In the genomic region with DNA sequence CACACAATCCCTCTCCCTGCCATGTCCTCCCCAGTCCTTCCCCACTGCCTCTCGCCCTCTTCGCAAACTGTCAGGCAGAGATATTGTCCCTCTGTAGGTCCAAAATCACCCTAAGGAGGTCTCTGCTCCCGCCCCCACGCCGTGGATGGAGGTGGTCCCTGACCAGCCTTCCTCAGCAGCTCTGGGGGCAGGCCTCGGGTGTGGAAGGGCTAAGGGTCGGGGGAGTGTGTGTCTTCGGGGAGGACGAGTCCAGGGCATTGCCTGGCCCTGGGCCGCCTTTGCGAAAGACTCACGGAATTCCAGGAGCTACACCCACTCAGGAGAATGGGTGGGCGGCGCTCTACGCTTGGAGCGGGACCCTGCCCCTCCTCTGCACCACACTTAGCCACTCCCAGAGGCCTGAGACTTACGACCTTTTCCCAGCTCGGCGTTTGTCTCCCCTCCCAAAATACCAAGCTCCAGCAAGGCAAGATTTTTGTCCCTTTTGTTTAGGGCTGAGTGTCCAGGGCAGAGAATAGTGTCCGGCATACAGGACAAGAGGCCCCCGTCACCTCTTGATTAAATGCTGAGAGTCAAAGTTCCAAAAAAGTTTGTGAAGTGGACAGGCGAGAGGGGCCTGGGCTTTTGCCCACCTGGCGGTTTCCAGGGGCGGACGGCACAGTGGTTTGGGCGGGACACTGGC, we compare ENCODE assay signal across 8 cellular contexts. TPM values are rescaled to one million over a fixed set of nuclear protein-coding genes. Genes with fewer than 3 reads are reported as not detected.
DNase-seq lines count a peak whose midpoint lies in the region; ATAC-seq and TF ChIP-seq lines count a peak whose summit lies in the region.

No MANE protein-coding gene starts in this region.

- H3K9me3 ChIP-seq in cardiac muscle cell (ENCODE audit: low read depth) (no peaks in the 10 kb centered on the region), parathyroid adenoma (ENCODE audit: control insufficient read depth, low read length) (no peaks in the 10 kb centered on the region)

- peak overlapping the region; percentile 69 for H3K4me3 Mint-ChIP-seq in activated T-cell treated with anti-CD3 and anti-CD28 coated beads, Interleukin-2, amount 50 U/mL, for 24 hours
- H3K4me3 Mint-ChIP-seq in activated CD4-positive, alpha-beta memory T cell treated with anti-CD3 and anti-CD28 coated beads for 36 hours, result peak overlapping the region; percentile 37

- CTCF ChIA-PET in activated CD4-positive, alpha-beta memory T cell treated with anti-CD3 and anti-CD28 coated beads for 36 hours (lab: Charles Lee), result no interaction called here

- H3K27ac ChIP-seq in cardiac muscle cell (no peak overlapping the region), parathyroid adenoma (peak overlapping the region; percentile 52)

- H3K36me3 ChIP-seq in cardiac muscle cell, result no peaks in the 10 kb centered on the region
- H3K36me3 ChIP-seq in parathyroid adenoma (ENCODE audit: control insufficient read depth, insufficient read depth, low read length), result no peaks in the 10 kb centered on the region

- peaks cover 40% of the 10 kb centered on the region for H3K27me3 Mint-ChIP-seq in activated T-cell treated with anti-CD3 and anti-CD28 coated beads, Interleukin-2, amount 50 U/mL, for 24 hours
- H3K27me3 Mint-ChIP-seq in activated CD4-positive, alpha-beta memory T cell treated with anti-CD3 and anti-CD28 coated beads for 36 hours, result peaks cover 31% of the 10 kb centered on the region

- no peak for TF ChIP-seq CTCF in cardiac muscle cell (IDR thresholded peaks at IDR 0.05; ENCODE audit: low read depth, low read length)
- TF ChIP-seq CTCF in parathyroid adenoma (IDR thresholded peaks at IDR 0.05), result no peak

- peaks cover 14% of the 10 kb centered on the region for H3K4me1 Mint-ChIP-seq in activated T-cell treated with anti-CD3 and anti-CD28 coated beads, Interleukin-2, amount 50 U/mL, for 24 hours (ENCODE audit: low read depth)
- peaks cover 10% of the 10 kb centered on the region for H3K4me1 Mint-ChIP-seq in activated CD4-positive, alpha-beta memory T cell treated with anti-CD3 and anti-CD28 coated beads for 36 hours (ENCODE audit: low read depth)

- peak overlapping the region; percentile 17 for H3K9ac ChIP-seq in parathyroid adenoma

- DNase-seq in activated T-cell treated with anti-CD3 and anti-CD28 coated beads, Interleukin-2, amount 50 U/mL, for 24 hours, result no peak
- no peak for DNase-seq in activated T-cell treated with anti-CD3 and anti-CD28 coated beads for 4 hours
- DNase-seq in activated CD4-positive, alpha-beta memory T cell treated with anti-CD3 and anti-CD28 coated beads for 36 hours, result peak; percentile 13
- peak; percentile 75 to 81 for DNase-seq in cardiac muscle cell (ENCODE audit: low read depth in 1 of 2, low spot score in 1 of 2)
- no peak for DNase-seq in cerebellar nuclear complex (lab: John Stamatoyannopoulos, UW)
- no peak for DNase-seq in NK-92 treated with Interleukin-12 subunit alpha and Interleukin-12 subunit beta, amount 100 ng/mL, for 24 hours (lab: John Stamatoyannopoulos, UW)

- POLR2A ChIA-PET in activated CD4-positive, alpha-beta memory T cell treated with anti-CD3 and anti-CD28 coated beads for 36 hours (lab: Charles Lee), result no interaction called here

- H3K79me2 ChIP-seq in parathyroid adenoma, result no peaks in the 10 kb centered on the region

- intact Hi-C loops in activated CD4-positive, alpha-beta memory T cell treated with anti-CD3 and anti-CD28 coated beads for 36 hours (cut with micrococcal nuclease), result no loop called here

- no peak for ATAC-seq in HG03442 (IDR thresholded peaks at IDR 0.05; ENCODE audit: unreplicated experiment)

- H3K4me1 ChIP-seq in cardiac muscle cell (ENCODE audit: low read depth) (no peaks in the 10 kb centered on the region), parathyroid adenoma (peaks cover 2% of the 10 kb centered on the region)

- peak overlapping the region; percentile 87 for H3K4me2 ChIP-seq in parathyroid adenoma (ENCODE audit: low read length)

- H2AFZ ChIP-seq in parathyroid adenoma, result peak overlapping the region; percentile 85

- no peaks in the 10 kb centered on the region for H3K9me3 Mint-ChIP-seq in activated T-cell treated with anti-CD3 and anti-CD28 coated beads, Interleukin-2, amount 50 U/mL, for 24 hours
- no peaks in the 10 kb centered on the region for H3K9me3 Mint-ChIP-seq in activated CD4-positive, alpha-beta memory T cell treated with anti-CD3 and anti-CD28 coated beads for 36 hours

- H3K36me3 Mint-ChIP-seq in activated T-cell treated with anti-CD3 and anti-CD28 coated beads, Interleukin-2, amount 50 U/mL, for 24 hours (ENCODE audit: low read depth), result no peaks in the 10 kb centered on the region
- no peaks in the 10 kb centered on the region for H3K36me3 Mint-ChIP-seq in activated CD4-positive, alpha-beta memory T cell treated with anti-CD3 and anti-CD28 coated beads for 36 hours

- H3K4me3 ChIP-seq in cardiac muscle cell (peak overlapping the region; percentile 44), parathyroid adenoma (ENCODE audit: low read depth, low read length) (peak overlapping the region; percentile 76)

- H3K27ac Mint-ChIP-seq in activated T-cell treated with anti-CD3 and anti-CD28 coated beads, Interleukin-2, amount 50 U/mL, for 24 hours, result no peak overlapping the region
- H3K27ac Mint-ChIP-seq in activated CD4-positive, alpha-beta memory T cell treated with anti-CD3 and anti-CD28 coated beads for 36 hours, result no peak overlapping the region

- H3K27me3 ChIP-seq in cardiac muscle cell, result no peaks in the 10 kb centered on the region
- H3K27me3 ChIP-seq in parathyroid adenoma (ENCODE audit: control insufficient read depth, insufficient read depth, low read length), result no peaks in the 10 kb centered on the region

RNA-seq across cellular contexts. Expression of a gene that starts 0.9 kb away (rescaled TPM):
- 1 to 10 TPM in 1 of 2 experiments, under 1 TPM in 1; 0.71 to 1.2 TPM for total RNA-seq in activated CD4-positive, alpha-beta memory T cell treated with anti-CD3 and anti-CD28 coated beads for 36 hours
- 46.7 and 59.0 TPM in 2 replicates for total RNA-seq in cardiac muscle cell
- 36.6 and 42.3 TPM in 2 replicates for polyA plus RNA-seq in cardiac muscle cell

Comparison
In these comparisons a context has a peak if more than half of its experiments do, and no peak if none do; other contexts are left out.
1. DNase-seq: peak in activated CD4-positive, alpha-beta memory T cell treated with anti-CD3 and anti-CD28 coated beads for 36 hours (single experiment) and cardiac muscle cell (2 of 2); none in activated T-cell treated with anti-CD3 and anti-CD28 coated beads, Interleukin-2, amount 50 U/mL, for 24 hours (single experiment), activated T-cell treated with anti-CD3 and anti-CD28 coated beads for 4 hours (single experiment), cerebellar nuclear complex (0 of 2) and NK-92 treated with Interleukin-12 subunit alpha and Interleukin-12 subunit beta, amount 100 ng/mL, for 24 hours (single experiment).
2. RNA of a gene that starts 0.9 kb away (total RNA-seq): 46.7 to 59.0 TPM in cardiac muscle cell; 0.71 to 1.2 TPM in activated CD4-positive, alpha-beta memory T cell treated with anti-CD3 and anti-CD28 coated beads for 36 hours; every median in the first group is over 10 times any median in the second.